In the genomic region with DNA sequence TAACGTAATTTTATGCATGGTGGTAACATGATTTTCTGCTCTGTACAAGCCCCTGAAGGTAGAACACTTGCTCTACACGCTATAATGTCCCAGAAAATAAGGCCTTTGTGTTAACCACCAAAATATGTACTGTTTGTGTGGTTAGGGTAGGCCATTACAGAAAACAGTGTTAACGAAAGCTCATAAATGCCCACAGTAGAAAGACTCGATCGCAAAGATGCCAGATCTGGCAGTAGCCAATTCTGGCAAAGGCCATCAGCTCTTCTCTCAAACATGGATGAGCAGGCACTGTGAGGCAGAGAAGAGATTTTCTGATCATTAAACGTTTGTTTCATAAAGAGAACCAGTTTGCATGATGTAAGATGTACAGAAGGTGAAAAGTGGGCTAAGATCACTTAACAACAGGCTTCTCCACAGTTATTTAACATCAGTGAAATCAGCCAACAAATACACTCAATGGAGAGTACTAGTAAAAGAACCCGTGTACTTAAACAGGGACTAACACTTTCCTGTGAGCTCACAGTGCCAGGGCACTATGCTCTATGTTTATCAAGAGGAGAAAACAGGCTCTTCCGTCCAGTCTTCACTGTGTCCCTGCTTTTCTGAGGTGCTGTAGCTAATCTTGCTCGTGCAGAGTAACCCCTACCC, we compare ENCODE assay signal across 1 cellular context.
TF ChIP-seq lines count a peak whose summit lies in the region.

No MANE protein-coding gene starts in this region.

TF ChIP-seq in HepG2, 621 proteins besides CTCF, POLR2A, EP300 and RAD21 (continued from another document):
- TF ChIP-seq, protein P1, sequence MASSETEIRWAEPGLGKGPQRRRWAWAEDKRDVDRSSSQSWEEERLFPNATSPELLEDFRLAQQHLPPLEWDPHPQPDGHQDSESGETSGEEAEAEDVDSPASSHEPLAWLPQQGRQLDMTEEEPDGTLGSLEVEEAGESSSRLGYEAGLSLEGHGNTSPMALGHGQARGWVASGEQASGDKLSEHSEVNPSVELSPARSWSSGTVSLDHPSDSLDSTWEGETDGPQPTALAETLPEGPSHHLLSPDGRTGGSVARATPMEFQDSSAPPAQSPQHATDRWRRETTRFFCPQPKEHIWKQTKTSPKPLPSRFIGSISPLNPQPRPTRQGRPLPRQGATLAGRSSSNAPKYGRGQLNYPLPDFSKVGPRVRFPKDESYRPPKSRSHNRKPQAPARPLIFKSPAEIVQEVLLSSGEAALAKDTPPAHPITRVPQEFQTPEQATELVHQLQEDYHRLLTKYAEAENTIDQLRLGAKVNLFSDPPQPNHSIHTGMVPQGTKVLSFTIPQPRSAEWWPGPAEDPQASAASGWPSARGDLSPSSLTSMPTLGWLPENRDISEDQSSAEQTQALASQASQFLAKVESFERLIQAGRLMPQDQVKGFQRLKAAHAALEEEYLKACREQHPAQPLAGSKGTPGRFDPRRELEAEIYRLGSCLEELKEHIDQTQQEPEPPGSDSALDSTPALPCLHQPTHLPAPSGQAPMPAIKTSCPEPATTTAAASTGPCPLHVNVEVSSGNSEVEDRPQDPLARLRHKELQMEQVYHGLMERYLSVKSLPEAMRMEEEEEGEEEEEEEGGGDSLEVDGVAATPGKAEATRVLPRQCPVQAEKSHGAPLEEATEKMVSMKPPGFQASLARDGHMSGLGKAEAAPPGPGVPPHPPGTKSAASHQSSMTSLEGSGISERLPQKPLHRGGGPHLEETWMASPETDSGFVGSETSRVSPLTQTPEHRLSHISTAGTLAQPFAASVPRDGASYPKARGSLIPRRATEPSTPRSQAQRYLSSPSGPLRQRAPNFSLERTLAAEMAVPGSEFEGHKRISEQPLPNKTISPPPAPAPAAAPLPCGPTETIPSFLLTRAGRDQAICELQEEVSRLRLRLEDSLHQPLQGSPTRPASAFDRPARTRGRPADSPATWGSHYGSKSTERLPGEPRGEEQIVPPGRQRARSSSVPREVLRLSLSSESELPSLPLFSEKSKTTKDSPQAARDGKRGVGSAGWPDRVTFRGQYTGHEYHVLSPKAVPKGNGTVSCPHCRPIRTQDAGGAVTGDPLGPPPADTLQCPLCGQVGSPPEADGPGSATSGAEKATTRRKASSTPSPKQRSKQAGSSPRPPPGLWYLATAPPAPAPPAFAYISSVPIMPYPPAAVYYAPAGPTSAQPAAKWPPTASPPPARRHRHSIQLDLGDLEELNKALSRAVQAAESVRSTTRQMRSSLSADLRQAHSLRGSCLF (CRISPR knock-in tag; IDR thresholded peaks at IDR 0.05; ENCODE audit: borderline replicate concordance) = no peak
- TF ChIP-seq NFIC (IDR thresholded peaks at IDR 0.05; ENCODE audit: low read length) (no peak), ZNF335 (CRISPR knock-in tag; IDR thresholded peaks at IDR 0.05) (no peak), AGO1 (IDR thresholded peaks at IDR 0.05; ENCODE audit: low read depth, low read length, poor library complexity, severe bottlenecking) (no peak), SMC3 (IDR thresholded peaks at IDR 0.05; ENCODE audit: low read length) (no peak), MEIS2 (CRISPR knock-in tag; IDR thresholded peaks at IDR 0.05) (no peak)
- TF ChIP-seq, protein P2, sequence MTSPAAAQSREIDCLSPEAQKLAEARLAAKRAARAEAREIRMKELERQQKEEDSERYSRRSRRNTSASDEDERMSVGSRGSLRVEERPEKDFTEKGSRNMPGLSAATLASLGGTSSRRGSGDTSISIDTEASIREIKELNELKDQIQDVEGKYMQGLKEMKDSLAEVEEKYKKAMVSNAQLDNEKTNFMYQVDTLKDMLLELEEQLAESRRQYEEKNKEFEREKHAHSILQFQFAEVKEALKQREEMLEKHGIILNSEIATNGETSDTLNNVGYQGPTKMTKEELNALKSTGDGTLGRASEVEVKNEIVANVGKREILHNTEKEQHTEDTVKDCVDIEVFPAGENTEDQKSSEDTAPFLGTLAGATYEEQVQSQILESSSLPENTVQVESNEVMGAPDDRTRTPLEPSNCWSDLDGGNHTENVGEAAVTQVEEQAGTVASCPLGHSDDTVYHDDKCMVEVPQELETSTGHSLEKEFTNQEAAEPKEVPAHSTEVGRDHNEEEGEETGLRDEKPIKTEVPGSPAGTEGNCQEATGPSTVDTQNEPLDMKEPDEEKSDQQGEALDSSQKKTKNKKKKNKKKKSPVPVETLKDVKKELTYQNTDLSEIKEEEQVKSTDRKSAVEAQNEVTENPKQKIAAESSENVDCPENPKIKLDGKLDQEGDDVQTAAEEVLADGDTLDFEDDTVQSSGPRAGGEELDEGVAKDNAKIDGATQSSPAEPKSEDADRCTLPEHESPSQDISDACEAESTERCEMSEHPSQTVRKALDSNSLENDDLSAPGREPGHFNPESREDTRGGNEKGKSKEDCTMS (CRISPR knock-in tag; conservative IDR thresholded peaks at IDR 0.05) = no peak
